ENCODE assay signal across 9 cellular contexts in genomic region chr1:109909531-109909930, GRCh38. TPM values are rescaled to one million over a fixed set of nuclear protein-coding genes. Genes with fewer than 3 reads are reported as not detected.
DNase-seq lines count a peak whose midpoint lies in the region; ATAC-seq and TF ChIP-seq lines count a peak whose summit lies in the region.
"Had no signal": no experiment of that assay in that cellular context is flagged by ENCODE, and none has a peak within 500 bp of the region (broad histone marks: within the 10 kb centered on the region; RNA-seq: fewer than 3 reads in every experiment).

No MANE protein-coding gene starts in this region.

- H3K27me3 ChIP-seq in CD4-positive, alpha-beta T cell (ENCODE audit: control insufficient read depth, insufficient read depth, low read length): no peaks in the 10 kb centered on the region
- H3K27me3 ChIP-seq in GM23248 (replicated peaks; ENCODE audit: insufficient read depth): no peaks in the 10 kb centered on the region

- no peak overlapping the region for H3K4me2 ChIP-seq in GM23248 (ENCODE audit: unreplicated experiment)

- no peak for TF ChIP-seq POLR2A in lower leg skin (IDR thresholded peaks at IDR 0.05)

- peaks cover 10% of the 10 kb centered on the region for H3K27me3 Mint-ChIP-seq in CD4-positive, alpha-beta T cell
- H3K27me3 Mint-ChIP-seq in brain (peaks cover 13% of the 10 kb centered on the region), natural killer cell (ENCODE audit: low read depth in 2 of 2) (peaks cover 32 to 51% of the 10 kb centered on the region in 2 donors)

- WGBS in GM23248 (ENCODE audit: low coverage in 1 of 2, low lambda C conversion rate in 2 of 2, missing lambda C conversion rate in 2 of 2), 2 experiments: 46 to 52% methylated on average over 3 of the region's 3 CpGs
- 61 to 67% methylated on average over 3 of the region's 3 CpGs for WGBS in lower leg skin, 2 donors

- H3K4me3 Mint-ChIP-seq in CD4-positive, alpha-beta T cell: peak overlapping the region; percentile 91
- H3K4me3 Mint-ChIP-seq in brain (peak overlapping the region; percentile 86 to 92 (median 91)), natural killer cell (peak overlapping the region; percentile 85)

- no peak for TF ChIP-seq CTCF in CD4-positive, alpha-beta T cell (IDR thresholded peaks at IDR 0.05)
- TF ChIP-seq CTCF in brain (conservative IDR thresholded peaks at IDR 0.05): no peak
- TF ChIP-seq CTCF in natural killer cell (IDR thresholded peaks at IDR 0.05): no peak
- no peak for TF ChIP-seq CTCF in lower leg skin (IDR thresholded peaks at IDR 0.05)

- H2AFZ ChIP-seq in GM23248: no peak overlapping the region

- no peaks in the 10 kb centered on the region for H3K9me3 ChIP-seq in CD4-positive, alpha-beta T cell (ENCODE audit: control insufficient read depth, low read length)
- H3K9me3 ChIP-seq in GM23248 (ENCODE audit: low read depth): no peaks in the 10 kb centered on the region

- peak overlapping the region; percentile 77 for H3K27ac Mint-ChIP-seq in CD4-positive, alpha-beta T cell
- H3K27ac Mint-ChIP-seq in brain (peak overlapping the region; percentile 77 to 98 (median 91)), natural killer cell (peak overlapping the region in 1 of 2 donors; percentile 81)

- no peak for ATAC-seq in CD4-positive, alpha-beta T cell (ENCODE audit: poor library complexity)
- ATAC-seq in natural killer cell: no peak
- no peak for ATAC-seq in GM21423 (IDR thresholded peaks at IDR 0.05; ENCODE audit: unreplicated experiment)

- peaks cover 24% of the 10 kb centered on the region for H3K4me1 ChIP-seq in GM23248 (ENCODE audit: insufficient read depth)

- H3K4me1 Mint-ChIP-seq in CD4-positive, alpha-beta T cell (ENCODE audit: low read depth): peaks cover 68% of the 10 kb centered on the region
- H3K4me1 Mint-ChIP-seq in brain (peaks cover 53% of the 10 kb centered on the region), natural killer cell (peaks cover 25 to 30% of the 10 kb centered on the region in 2 donors)

- in situ Hi-C loops in GM23248 (cut with MboI): no loop called here

- H4K20me1 ChIP-seq in GM23248 (ENCODE audit: insufficient read depth): no peaks in the 10 kb centered on the region

- no peaks in the 10 kb centered on the region for H3K36me3 ChIP-seq in GM23248 (ENCODE audit: low read depth)

- H3K27ac ChIP-seq in CD4-positive, alpha-beta T cell (ENCODE audit: low read depth, low read length): no peak overlapping the region
- H3K27ac ChIP-seq in GM23248: no peak overlapping the region

- CTCF ChIA-PET in CD4-positive, alpha-beta T cell (lab: Charles Lee): no interaction called here

- H3K9ac ChIP-seq in GM23248: no peak overlapping the region

- H3K9me3 Mint-ChIP-seq in CD4-positive, alpha-beta T cell: no peaks in the 10 kb centered on the region
- H3K9me3 Mint-ChIP-seq in brain: no peaks in the 10 kb centered on the region
- no peaks in the 10 kb centered on the region for H3K9me3 Mint-ChIP-seq in natural killer cell

- peaks cover 15% of the 10 kb centered on the region; the same call in 1 of the 2 replicates for H3F3A ChIP-seq in GM23248 (ENCODE audit: insufficient read depth)

- intact Hi-C loops in CD4-positive, alpha-beta T cell (cut with DNase I, micrococcal nuclease): loop anchor here in 1 of 2 experiments (5.0 kb wide), 1 partner anchor 117 kb away; no protein-coding TSS in a partner anchor
- intact Hi-C loops in natural killer cell (cut with micrococcal nuclease) (no loop called here), lower leg skin (cut with DNase I; ENCODE audit: low total_unique reads) (no loop called here)

- peaks cover 34% of the 10 kb centered on the region for H3K79me2 ChIP-seq in GM23248 (ENCODE audit: insufficient read depth)

- H3K4me3 ChIP-seq in GM23248 (no peak overlapping the region), lower leg skin (ENCODE audit: low read depth, poor library complexity, severe bottlenecking) (no peak overlapping the region)

- DNase-seq in CD4-positive, alpha-beta T cell: no peak
- DNase-seq in GM23248 (peak; percentile 6), natural killer cell (no peak), lower leg skin (ENCODE audit: low spot score in 2 of 2) (no peak), SIG-M5 treated with dmso at 0.1 percent for 504 hours (lab: John Stamatoyannopoulos, UW; ENCODE audit: unreplicated experiment) (no peak)
- DNase-seq: activated CD4-positive, alpha-beta T cell treated with anti-CD3 and anti-CD28 coated beads, Interleukin-2, amount 50 U/mL, for 4 hours; NCI-H69 had no signal

- H3K9me2 ChIP-seq in GM23248 (ENCODE audit: insufficient read depth): no peaks in the 10 kb centered on the region

- no peaks in the 10 kb centered on the region for H3K36me3 Mint-ChIP-seq in CD4-positive, alpha-beta T cell (ENCODE audit: low read depth)
- H3K36me3 Mint-ChIP-seq in brain: no peaks in the 10 kb centered on the region
- no peaks in the 10 kb centered on the region for H3K36me3 Mint-ChIP-seq in natural killer cell

- POLR2A ChIA-PET in CD4-positive, alpha-beta T cell (lab: Charles Lee): no interaction called here

RNA-seq across cellular contexts. Expression of gene CSF1, which starts 1.1 kb away (rescaled TPM):
- 1 to 10 TPM; 6.5 to 6.7 TPM for total RNA-seq in CD4-positive, alpha-beta T cell
- total RNA-seq in GM23248 (2014; rRNA removed; shearing (Covaris generic)): 60.0 and 87.0 TPM in 2 replicates
- polyA plus RNA-seq in GM23248 (2016; fragmentation: Nextera tagmentation; extraction: Ambion mirVana): 65.3 and 67.9 TPM in 2 replicates
- 10.5 TPM for polyA plus RNA-seq in brain (ENCODE audit: insufficient read depth, low read depth, low replicate concordance)
- total RNA-seq in natural killer cell: 10 to 100 TPM in 1 of 3 donors, 1 to 10 TPM in 2; 2.1 to 57.9 (median 3.7) TPM
- 10 to 100 TPM in 3 of 4 donors, 1 to 10 TPM in 1; 9.7 to 41.9 (median 22.0) TPM for total RNA-seq in lower leg skin
